ENCODE assay signal across 11 cellular contexts in the genomic region with DNA sequence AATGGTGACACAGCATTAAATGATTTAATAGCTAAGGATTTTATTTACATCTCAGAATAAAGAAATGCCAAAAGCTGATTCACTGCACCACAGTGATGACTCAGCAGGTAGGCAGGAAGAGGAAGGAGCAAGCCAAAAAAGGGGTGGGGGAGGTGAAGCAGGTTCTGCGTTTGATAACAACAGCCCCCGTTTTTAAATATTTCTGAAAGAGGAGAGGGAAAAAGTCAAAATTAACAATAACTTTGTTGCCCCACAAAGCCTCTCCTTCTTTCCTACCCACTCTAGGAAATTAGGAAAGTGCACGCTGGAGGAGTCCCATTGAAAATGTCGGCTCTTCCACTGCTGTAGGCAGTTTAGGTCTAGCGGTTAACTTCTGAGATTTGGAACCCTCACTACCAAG. TPM values are rescaled to one million over a fixed set of nuclear protein-coding genes. Genes with fewer than 3 reads are reported as not detected.
DNase-seq lines count a peak whose midpoint lies in the region; ATAC-seq and TF ChIP-seq lines count a peak whose summit lies in the region.
"Had no signal": no experiment of that assay in that cellular context is flagged by ENCODE, and none has a peak within 500 bp of the region (broad histone marks: within the 10 kb centered on the region; RNA-seq: fewer than 3 reads in every experiment).

No MANE protein-coding gene starts in this region.

- H3K4me3 Mint-ChIP-seq in activated naive CD8-positive, alpha-beta T cell treated with anti-CD3 and anti-CD28 coated beads, Interleukin-2, amount 50 U/mL, for 24 hours: no peak overlapping the region
- no peak overlapping the region for H3K4me3 Mint-ChIP-seq in activated naive CD8-positive, alpha-beta T cell treated with anti-CD3 and anti-CD28 coated beads for 36 hours
- H3K4me3 Mint-ChIP-seq in endothelial cell (ENCODE audit: unreplicated experiment): no peak overlapping the region

- no TSS peak for BruUV-seq in OCI-LY7 (replicated peaks; lab: Mats Ljungman, UMichigan)

- H3K4me2 ChIP-seq in OCI-LY7 (ENCODE audit: low read length): no peak overlapping the region

- H3K27me3 Mint-ChIP-seq in activated naive CD8-positive, alpha-beta T cell treated with anti-CD3 and anti-CD28 coated beads, Interleukin-2, amount 50 U/mL, for 24 hours: peaks cover 7% of the 10 kb centered on the region
- H3K27me3 Mint-ChIP-seq in activated naive CD8-positive, alpha-beta T cell treated with anti-CD3 and anti-CD28 coated beads for 36 hours: peaks cover 8% of the 10 kb centered on the region
- peaks cover 2% of the 10 kb centered on the region for H3K27me3 Mint-ChIP-seq in endothelial cell (ENCODE audit: unreplicated experiment)

- CTCF ChIA-PET in OCI-LY7 (lab: Charles Lee; ENCODE audit: unreplicated experiment): interaction anchor here (0.6 kb wide), 1 partner anchor 39 kb away, joined by 3 read pairs; no protein-coding TSS in a partner anchor

- H3K27me3 ChIP-seq in transverse colon: no peaks in the 10 kb centered on the region
- H3K27me3 ChIP-seq: SJCRH30 had no signal

- H3K27ac ChIP-seq in OCI-LY7 (ENCODE audit: low read depth, low read length, poor library complexity, severe bottlenecking) (no peak overlapping the region), transverse colon (no peak overlapping the region)
- H3K27ac ChIP-seq: SJCRH30 had no signal

- no peaks in the 10 kb centered on the region for H3K36me3 ChIP-seq in OCI-LY7 (ENCODE audit: insufficient read depth, low read length)
- no peaks in the 10 kb centered on the region for H3K36me3 ChIP-seq in transverse colon
- H3K36me3 ChIP-seq: SJCRH30 had no signal

- no peak for ATAC-seq in activated naive CD8-positive, alpha-beta T cell treated with anti-CD3 and anti-CD28 coated beads, Interleukin-2, amount 50 U/mL, for 24 hours
- ATAC-seq: activated naive CD4-positive, alpha-beta T cell treated with anti-CD3 and anti-CD28 coated beads, Interleukin-2, amount 50 U/mL, for 72 hours had no signal

- no peaks in the 10 kb centered on the region; the same call in 1 of the 2 replicates for H3K9me2 ChIP-seq in OCI-LY7 (ENCODE audit: insufficient read depth, low read length)

- H3K4me1 ChIP-seq in OCI-LY7 (ENCODE audit: insufficient read depth, low read length, poor library complexity, severe bottlenecking) (no peaks in the 10 kb centered on the region), transverse colon (no peaks in the 10 kb centered on the region)
- H3K4me1 ChIP-seq: SJCRH30 had no signal

- in situ Hi-C loops in transverse colon (cut with MboI; ENCODE audit: low pct_ligation_motif_present in 1 of 4, low pct_unique_long_range_greater_than_20kb in 1 of 4, low sequenced_read_pairs in 3 of 4): no loop called here

- no peak for TF ChIP-seq POLR2A in transverse colon (IDR thresholded peaks at IDR 0.05)

- POLR2A ChIA-PET in OCI-LY7 (lab: Charles Lee): interaction anchor here (0.6 to 1.0 kb wide), 2 partner anchors 12 to 279 kb away, joined by 3 read pairs; no protein-coding TSS in a partner anchor

- peak; percentile 4 for DNase-seq in activated naive CD8-positive, alpha-beta T cell treated with anti-CD3 and anti-CD28 coated beads, Interleukin-2, amount 50 U/mL, for 24 hours
- DNase-seq in activated naive CD8-positive, alpha-beta T cell treated with anti-CD3 and anti-CD28 coated beads for 36 hours: no peak
- DNase-seq in OCI-LY7 (ENCODE audit: low spot score) (peak; percentile 5), endothelial cell (ENCODE audit: low spot score) (no peak), stromal cell of bone marrow (ENCODE audit: low read depth) (peak; percentile 21), middle frontal gyrus (ENCODE audit: extremely low spot score, low spot score) (no peak), amygdala (lab: John Stamatoyannopoulos, UW) (no peak), transverse colon (no peak)
- DNase-seq: left cardiac atrium, SJCRH30 had no signal

- WGBS in transverse colon (ENCODE audit: low coverage in 1 of 2), 2 donors: 67 to 78% methylated on average over 5 of the region's 5 CpGs

- TF ChIP-seq CTCF in OCI-LY7 (conservative IDR thresholded peaks at IDR 0.05; ENCODE audit: low read length) (no peak), endothelial cell (IDR thresholded peaks at IDR 0.05; ENCODE audit: unreplicated experiment) (no peak), transverse colon (IDR thresholded peaks at IDR 0.05) (no peak)

- no peaks in the 10 kb centered on the region for H3K36me3 Mint-ChIP-seq in activated naive CD8-positive, alpha-beta T cell treated with anti-CD3 and anti-CD28 coated beads, Interleukin-2, amount 50 U/mL, for 24 hours (ENCODE audit: low read depth)
- H3K36me3 Mint-ChIP-seq in activated naive CD8-positive, alpha-beta T cell treated with anti-CD3 and anti-CD28 coated beads for 36 hours: no peaks in the 10 kb centered on the region
- H3K36me3 Mint-ChIP-seq in endothelial cell (ENCODE audit: low read depth, unreplicated experiment): peaks cover 5% of the 10 kb centered on the region

- H3K4me1 Mint-ChIP-seq in activated naive CD8-positive, alpha-beta T cell treated with anti-CD3 and anti-CD28 coated beads, Interleukin-2, amount 50 U/mL, for 24 hours: peaks cover 2% of the 10 kb centered on the region
- no peaks in the 10 kb centered on the region for H3K4me1 Mint-ChIP-seq in activated naive CD8-positive, alpha-beta T cell treated with anti-CD3 and anti-CD28 coated beads for 36 hours
- peaks cover 40% of the 10 kb centered on the region for H3K4me1 Mint-ChIP-seq in endothelial cell (ENCODE audit: unreplicated experiment)

- H3K9me3 ChIP-seq in OCI-LY7 (ENCODE audit: low read length): no peaks in the 10 kb centered on the region
- no peaks in the 10 kb centered on the region for H3K9me3 ChIP-seq in transverse colon
- H3K9me3 ChIP-seq: SJCRH30 had no signal

- H3K27ac Mint-ChIP-seq in activated naive CD8-positive, alpha-beta T cell treated with anti-CD3 and anti-CD28 coated beads, Interleukin-2, amount 50 U/mL, for 24 hours: no peak overlapping the region
- H3K27ac Mint-ChIP-seq in activated naive CD8-positive, alpha-beta T cell treated with anti-CD3 and anti-CD28 coated beads for 36 hours: no peak overlapping the region
- peak overlapping the region; percentile 63 for H3K27ac Mint-ChIP-seq in endothelial cell (ENCODE audit: unreplicated experiment)

- no peak overlapping the region for H3K4me3 ChIP-seq in OCI-LY7 (ENCODE audit: low read depth, low read length, poor library complexity, severe bottlenecking)
- H3K4me3 ChIP-seq in transverse colon: no peak overlapping the region
- H3K4me3 ChIP-seq: SJCRH30 had no signal

- peak overlapping the region; percentile 39; the same call in 1 of the 2 replicates for H2AFZ ChIP-seq in OCI-LY7 (ENCODE audit: low read length)

- no peaks in the 10 kb centered on the region for H3K79me2 ChIP-seq in OCI-LY7 (ENCODE audit: insufficient read depth, low read depth, low read length)

- no peaks in the 10 kb centered on the region for H3K9me3 Mint-ChIP-seq in activated naive CD8-positive, alpha-beta T cell treated with anti-CD3 and anti-CD28 coated beads, Interleukin-2, amount 50 U/mL, for 24 hours
- H3K9me3 Mint-ChIP-seq in activated naive CD8-positive, alpha-beta T cell treated with anti-CD3 and anti-CD28 coated beads for 36 hours: no peaks in the 10 kb centered on the region
- no peaks in the 10 kb centered on the region for H3K9me3 Mint-ChIP-seq in endothelial cell (ENCODE audit: unreplicated experiment)
- H3K9me3 Mint-ChIP-seq: activated naive CD4-positive, alpha-beta T cell treated with anti-CD3 and anti-CD28 coated beads, Interleukin-2, amount 50 U/mL, for 72 hours had no signal

- intact Hi-C loops in OCI-LY7 (cut with micrococcal nuclease; ENCODE audit: unreplicated experiment): no loop called here
- intact Hi-C loops in transverse colon (cut with DNase I; ENCODE audit: low total_unique reads): no loop called here

- TF ChIP-seq EP300 in transverse colon (IDR thresholded peaks at IDR 0.05; ENCODE audit: low read depth): no peak

- no peaks in the 10 kb centered on the region for H4K20me1 ChIP-seq in OCI-LY7 (ENCODE audit: insufficient read depth, low read length)

RNA-seq across cellular contexts. Expression of a gene that starts 9.9 kb away (rescaled TPM):
- total RNA-seq in activated naive CD8-positive, alpha-beta T cell treated with anti-CD3 and anti-CD28 coated beads for 36 hours: not detected
- total RNA-seq in OCI-LY7 (2014; rRNA removed; shearing (Covaris generic)): not detected in 2 replicates
- total RNA-seq in OCI-LY7 (2022): not detected in 2 replicates
- not detected for total RNA-seq in endothelial cell (ENCODE audit: unreplicated experiment)
- total RNA-seq in transverse colon: not detected
- total RNA-seq: activated naive CD4-positive, alpha-beta T cell treated with anti-CD3 and anti-CD28 coated beads, Interleukin-2, amount 50 U/mL, for 72 hours; left cardiac atrium; SJCRH30 had no signal

Comparison
In these comparisons a context has a peak if more than half of its experiments do, and no peak if none do; other contexts are left out.
1. DNase-seq: peak in activated naive CD8-positive, alpha-beta T cell treated with anti-CD3 and anti-CD28 coated beads, Interleukin-2, amount 50 U/mL, for 24 hours (single experiment), OCI-LY7 (single experiment) and stromal cell of bone marrow (single experiment); none in activated naive CD8-positive, alpha-beta T cell treated with anti-CD3 and anti-CD28 coated beads for 36 hours (single experiment), endothelial cell (single experiment), middle frontal gyrus (single experiment), amygdala (0 of 56) and transverse colon (single experiment).